ENCODE assay signal across 3 cellular contexts in genomic region chr19:18109363-18109730, GRCh38.
TF ChIP-seq lines count a peak whose summit lies in the region.

No MANE protein-coding gene starts in this region.

TF ChIP-seq in SK-N-SH, 30 proteins besides CTCF, POLR2A, EP300 and RAD21:
- TF ChIP-seq FOSL2 (IDR thresholded peaks at IDR 0.05; ENCODE audit: borderline replicate concordance, low read depth) (no peak), RFX5 (IDR thresholded peaks at IDR 0.05; ENCODE audit: low read length) (no peak), SMC3 (IDR thresholded peaks at IDR 0.05; ENCODE audit: low read depth, low read length) (no peak), ZBTB33 (IDR thresholded peaks at IDR 0.05; ENCODE audit: borderline replicate concordance, low read depth) (no peak), FOXJ3 (CRISPR knock-in tag; IDR thresholded peaks at IDR 0.05) (no peak)
TF ChIP-seq in SK-N-SH: peak in this region for 0.

TF ChIP-seq in SK-N-SH treated with all-trans-retinoic acid at 6 μM for 48 hours, 23 proteins besides CTCF, POLR2A, EP300 and RAD21:
- no peak for TF ChIP-seq ZNF565 (CRISPR knock-in tag; conservative IDR thresholded peaks at IDR 0.05; ENCODE audit: low read depth)
TF ChIP-seq in SK-N-SH treated with all-trans-retinoic acid at 6 μM for 48 hours: peak in this region for 0.

TF ChIP-seq in GM12878, 131 proteins besides CTCF, POLR2A, EP300 and RAD21:
- TF ChIP-seq BHLHE40 (IDR thresholded peaks at IDR 0.05; ENCODE audit: borderline replicate concordance in 1 of 2, low read depth in 2 of 2, low read length in 1 of 2) (no peak), SMC3 (IDR thresholded peaks at IDR 0.05; ENCODE audit: borderline replicate concordance, low read length) (no peak), TCF3 (IDR thresholded peaks at IDR 0.05; ENCODE audit: borderline replicate concordance, insufficient read depth, low read depth, low read length) (no peak), MEF2A (IDR thresholded peaks at IDR 0.05; ENCODE audit: insufficient read depth, low read depth, low read length) (no peak), ESRRA (IDR thresholded peaks at IDR 0.05; ENCODE audit: low read length) (no peak), RB1 (IDR thresholded peaks at IDR 0.05; ENCODE audit: borderline replicate concordance) (no peak), HDAC6 (IDR thresholded peaks at IDR 0.05; ENCODE audit: unreplicated experiment) (no peak)
- TF ChIP-seq, protein P1, sequence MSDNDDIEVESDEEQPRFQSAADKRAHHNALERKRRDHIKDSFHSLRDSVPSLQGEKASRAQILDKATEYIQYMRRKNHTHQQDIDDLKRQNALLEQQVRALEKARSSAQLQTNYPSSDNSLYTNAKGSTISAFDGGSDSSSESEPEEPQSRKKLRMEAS (IDR thresholded peaks at IDR 0.05; ENCODE audit: low read depth, low read length) = no peak
